6 cellular contexts compared by ENCODE assay signal in the genomic region with DNA sequence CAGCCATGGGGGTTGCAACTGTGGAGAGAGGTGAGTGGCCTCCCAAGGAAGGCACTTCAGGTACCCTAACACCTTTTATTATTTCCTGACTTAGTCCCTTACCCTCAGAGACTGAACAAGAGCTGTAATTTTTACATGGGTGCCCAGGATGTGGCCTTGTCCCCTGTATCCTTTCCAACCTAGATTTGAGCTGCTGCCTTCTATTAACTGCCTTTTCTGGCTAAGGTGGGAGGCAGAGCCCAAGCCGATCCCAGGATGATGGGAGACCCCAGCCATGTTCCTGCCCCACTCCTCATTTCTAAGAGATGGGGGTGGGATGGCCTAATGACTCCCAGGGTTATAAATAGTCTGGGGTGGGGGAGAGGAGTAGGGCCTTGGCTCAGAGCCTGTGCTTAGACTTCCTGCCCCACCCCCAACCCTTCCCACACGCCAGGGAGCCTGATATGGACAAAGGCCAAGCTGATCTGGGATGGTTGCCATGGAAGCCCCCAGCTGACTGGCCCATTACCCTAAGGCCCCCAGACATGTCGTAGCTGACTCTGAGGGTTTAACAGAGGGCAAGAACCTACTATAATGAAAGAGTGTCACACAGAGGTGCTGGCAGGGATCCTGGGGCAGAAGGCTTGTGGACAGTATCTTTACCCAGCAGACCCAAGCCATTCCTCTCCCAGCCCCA. TPM values are rescaled to one million over a fixed set of nuclear protein-coding genes. Genes with fewer than 3 reads are reported as not detected.
DNase-seq lines count a peak whose midpoint lies in the region; ATAC-seq, FAIRE-seq and TF ChIP-seq lines count a peak whose summit lies in the region.

No MANE protein-coding gene starts in this region.

- no peak for TF ChIP-seq CTCF in astrocyte of the spinal cord (IDR thresholded peaks at IDR 0.05; ENCODE audit: low read depth, low read length)
- no peak for TF ChIP-seq CTCF in mesothelial cell of epicardium (IDR thresholded peaks at IDR 0.05; ENCODE audit: unreplicated experiment)
- no peak for TF ChIP-seq CTCF in foreskin keratinocyte (conservative IDR thresholded peaks at IDR 0.05)
- no peak for TF ChIP-seq CTCF in D721Med (IDR thresholded peaks at IDR 0.05; ENCODE audit: insufficient read depth, missing control alignments)

- H3K36me3 Mint-ChIP-seq in mesothelial cell of epicardium: no peaks in the 10 kb centered on the region

- H3K27ac Mint-ChIP-seq in mesothelial cell of epicardium: peak overlapping the region; percentile 90

- H3K4me3 Mint-ChIP-seq in mesothelial cell of epicardium: peak overlapping the region; percentile 83

- H3K4me3 ChIP-seq in astrocyte of the spinal cord (ENCODE audit: low read depth, low read length): no peak overlapping the region

- DNase-seq in DMS153 treated with DMSO at 0.1 percent for 48 hours (lab: John Stamatoyannopoulos, UW; ENCODE audit: unreplicated experiment) (peak; percentile 22), astrocyte of the spinal cord (ENCODE audit: low read depth, low spot score) (peak; percentile 25), mesothelial cell of epicardium (ENCODE audit: low spot score in 2 of 2, unreplicated experiment in 2 of 2) (peak in 1 of 2 experiments; percentile 55), foreskin keratinocyte (no peak), D721Med (ENCODE audit: insufficient read length, low spot score) (no peak)

- H3K27me3 Mint-ChIP-seq in mesothelial cell of epicardium (ENCODE audit: low read depth): no peaks in the 10 kb centered on the region

- no peak overlapping the region for H3K27ac ChIP-seq in foreskin keratinocyte

- H3K4me1 Mint-ChIP-seq in mesothelial cell of epicardium: peaks cover 30% of the 10 kb centered on the region

- in situ Hi-C loops in astrocyte of the spinal cord (cut with HindIII; ENCODE audit: low sequenced_read_pairs): no loop called here

- no peaks in the 10 kb centered on the region for H3K4me1 ChIP-seq in foreskin keratinocyte

- ATAC-seq in GM21825 (IDR thresholded peaks at IDR 0.05; ENCODE audit: unreplicated experiment) (no peak), foreskin keratinocyte (no peak)

- H3K27me3 ChIP-seq in foreskin keratinocyte: no peaks in the 10 kb centered on the region

- no peaks in the 10 kb centered on the region for H3K9me3 Mint-ChIP-seq in mesothelial cell of epicardium

- no peak for FAIRE-seq in D721Med (lab: Jason Lieb, UNC)

RNA-seq across cellular contexts. Expression of a gene that starts 1.9 kb away (rescaled TPM):
- total RNA-seq in mesothelial cell of epicardium (51.2 to 58.8 TPM (median 55.5 TPM) in 3 replicates), foreskin keratinocyte (11.7 and 14.9 TPM in 2 replicates)
- polyA plus RNA-seq in foreskin keratinocyte: 11.8 and 14.3 TPM in 2 replicates

RNA-seq across cellular contexts. Expression of a gene that starts 7.1 kb away (rescaled TPM):
- total RNA-seq in mesothelial cell of epicardium (28.7 to 29.8 TPM (median 28.9 TPM) in 3 replicates), foreskin keratinocyte (24.9 and 26.7 TPM in 2 replicates)
- 32.1 and 32.9 TPM in 2 replicates for polyA plus RNA-seq in foreskin keratinocyte

RNA-seq across cellular contexts. Expression of a gene that starts 40.4 kb away (rescaled TPM):
- total RNA-seq in mesothelial cell of epicardium: 335 to 359 TPM (median 348 TPM) in 3 replicates
- total RNA-seq in foreskin keratinocyte: 120 and 153 TPM in 2 replicates
- 97.2 and 133 TPM in 2 replicates for polyA plus RNA-seq in foreskin keratinocyte

RNA-seq across cellular contexts. Expression of a gene that starts 52.6 kb away (rescaled TPM):
- total RNA-seq in mesothelial cell of epicardium (76.2 to 79.7 TPM (median 76.6 TPM) in 3 replicates), foreskin keratinocyte (28.5 and 29.6 TPM in 2 replicates)
- 13.7 and 14.4 TPM in 2 replicates for polyA plus RNA-seq in foreskin keratinocyte

Comparison
In these comparisons a context has a peak if more than half of its experiments do, and no peak if none do; other contexts are left out.
1. DNase-seq: peak in DMS153 treated with DMSO at 0.1 percent for 48 hours (single experiment) and astrocyte of the spinal cord (single experiment); none in foreskin keratinocyte (0 of 2) and D721Med (single experiment).